ENCODE assay signal across 1 cellular context in the genomic region with DNA sequence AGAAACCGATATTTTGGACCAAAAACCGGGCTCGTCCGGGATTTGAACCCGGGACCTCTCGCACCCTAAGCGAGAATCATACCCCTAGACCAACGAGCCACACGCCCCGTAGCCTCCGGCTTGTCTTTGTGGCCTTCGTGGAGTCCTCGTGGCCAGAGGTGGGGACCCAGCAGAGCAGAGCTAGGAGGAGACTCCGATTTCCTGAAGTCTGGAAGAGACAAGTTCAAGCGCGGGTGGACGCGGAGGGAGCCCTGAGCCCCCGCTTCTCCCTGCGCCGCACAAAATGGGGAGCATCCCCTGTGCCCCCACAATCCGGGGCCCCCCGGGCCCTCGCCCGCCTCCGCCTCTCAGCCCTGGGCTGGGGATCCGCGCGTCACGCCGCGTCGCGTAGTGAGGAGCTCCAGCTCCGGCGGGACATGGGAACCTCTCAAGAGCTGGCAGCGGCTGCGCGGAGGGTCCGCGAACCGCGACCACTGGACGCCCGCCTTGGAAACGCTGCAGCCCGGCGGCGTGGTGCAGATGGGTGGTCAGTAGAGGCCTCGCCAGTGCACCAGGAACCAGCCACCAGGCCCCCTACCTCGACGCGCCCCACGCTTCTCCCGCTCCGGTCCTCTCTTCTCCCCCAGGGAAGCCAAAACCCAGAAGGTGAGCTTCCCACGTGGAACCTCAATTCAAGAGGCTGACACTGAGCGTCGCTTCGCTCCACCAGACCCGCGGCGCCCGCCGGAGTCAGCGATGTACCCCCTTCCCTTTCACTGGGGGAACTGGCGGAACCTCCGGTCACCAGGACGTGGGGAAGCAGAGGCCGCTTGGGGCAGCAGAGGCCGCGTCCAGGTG.
TF ChIP-seq lines count a peak whose summit lies in the region.

No MANE protein-coding gene starts in this region.

TF ChIP-seq in IMR-90, 13 proteins besides CTCF, POLR2A, EP300 and RAD21:
- no peak for TF ChIP-seq SMC3 (IDR thresholded peaks at IDR 0.05; ENCODE audit: low read depth, low read length)
- TF ChIP-seq MXI1 (IDR thresholded peaks at IDR 0.05; ENCODE audit: borderline replicate concordance, low read depth, low read length): peak; percentile 14; the same call in 1 of the 2 replicates
- TF ChIP-seq MAFK (IDR thresholded peaks at IDR 0.05; ENCODE audit: low read depth, low read length): no peak
- TF ChIP-seq CEBPB (IDR thresholded peaks at IDR 0.05; ENCODE audit: low read depth, low read length): no peak
- TF ChIP-seq RCOR1 (IDR thresholded peaks at IDR 0.05; ENCODE audit: insufficient replicate concordance, low read length): no peak
- TF ChIP-seq FOS (IDR thresholded peaks at IDR 0.05; ENCODE audit: low read depth, low read length): peak; percentile 60
- no peak for TF ChIP-seq BHLHE40 (IDR thresholded peaks at IDR 0.05; ENCODE audit: low read depth, low read length)
- no peak for TF ChIP-seq RFX5 (IDR thresholded peaks at IDR 0.05; ENCODE audit: low read depth, low read length)
- TF ChIP-seq, protein P1, sequence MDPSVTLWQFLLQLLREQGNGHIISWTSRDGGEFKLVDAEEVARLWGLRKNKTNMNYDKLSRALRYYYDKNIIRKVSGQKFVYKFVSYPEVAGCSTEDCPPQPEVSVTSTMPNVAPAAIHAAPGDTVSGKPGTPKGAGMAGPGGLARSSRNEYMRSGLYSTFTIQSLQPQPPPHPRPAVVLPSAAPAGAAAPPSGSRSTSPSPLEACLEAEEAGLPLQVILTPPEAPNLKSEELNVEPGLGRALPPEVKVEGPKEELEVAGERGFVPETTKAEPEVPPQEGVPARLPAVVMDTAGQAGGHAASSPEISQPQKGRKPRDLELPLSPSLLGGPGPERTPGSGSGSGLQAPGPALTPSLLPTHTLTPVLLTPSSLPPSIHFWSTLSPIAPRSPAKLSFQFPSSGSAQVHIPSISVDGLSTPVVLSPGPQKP (IDR thresholded peaks at IDR 0.05; ENCODE audit: borderline replicate concordance, low read depth, low read length): no peak
- TF ChIP-seq CHD1 (IDR thresholded peaks at IDR 0.05; ENCODE audit: low read depth, low read length): no peak; the same call in 1 of the 2 replicates
- TF ChIP-seq, protein P2, sequence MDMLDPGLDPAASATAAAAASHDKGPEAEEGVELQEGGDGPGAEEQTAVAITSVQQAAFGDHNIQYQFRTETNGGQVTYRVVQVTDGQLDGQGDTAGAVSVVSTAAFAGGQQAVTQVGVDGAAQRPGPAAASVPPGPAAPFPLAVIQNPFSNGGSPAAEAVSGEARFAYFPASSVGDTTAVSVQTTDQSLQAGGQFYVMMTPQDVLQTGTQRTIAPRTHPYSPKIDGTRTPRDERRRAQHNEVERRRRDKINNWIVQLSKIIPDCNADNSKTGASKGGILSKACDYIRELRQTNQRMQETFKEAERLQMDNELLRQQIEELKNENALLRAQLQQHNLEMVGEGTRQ (IDR thresholded peaks at IDR 0.05; ENCODE audit: low read depth, low read length): no peak
- no peak for TF ChIP-seq NFE2L2 (IDR thresholded peaks at IDR 0.05; ENCODE audit: low read depth, low read length)
- peak; percentile 35; the same call in 1 of the 2 replicates for TF ChIP-seq MAZ (IDR thresholded peaks at IDR 0.05; ENCODE audit: borderline replicate concordance, low read depth, low read length)
TF ChIP-seq in IMR-90: peak in this region for 3.
